ENCODE assay signal across 1 cellular context in the genomic region with DNA sequence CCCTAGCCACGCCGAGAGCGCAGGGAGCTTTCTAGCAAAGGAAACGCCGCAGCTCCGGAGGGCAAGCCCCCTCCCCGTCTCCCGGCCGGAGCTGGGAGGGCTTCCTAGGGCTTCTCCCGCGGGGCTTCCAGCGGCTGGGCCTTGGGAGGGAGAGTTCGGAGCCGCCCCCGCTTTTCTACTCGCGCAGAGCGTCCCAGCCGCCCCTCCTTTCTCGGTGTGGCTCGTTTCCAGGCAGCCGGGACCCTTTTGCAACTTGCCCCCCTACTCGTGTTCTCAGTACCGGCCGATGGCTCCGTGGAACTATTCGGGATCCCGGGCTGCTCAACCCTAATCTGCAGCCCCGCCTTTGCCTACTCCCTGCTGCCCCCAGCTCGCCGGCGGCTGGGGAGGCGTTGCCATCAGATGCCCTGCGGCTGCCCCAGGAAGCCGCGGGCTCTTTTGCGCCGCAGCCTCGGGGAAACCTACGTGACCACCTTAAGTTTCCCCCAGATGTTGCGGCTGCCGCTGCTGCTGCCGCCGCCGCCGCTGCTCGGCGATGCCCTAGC.
TF ChIP-seq lines count a peak whose summit lies in the region.

No MANE protein-coding gene starts in this region.

TF ChIP-seq in K562, 482 proteins besides CTCF, POLR2A, EP300 and RAD21 (continued from another document):
- TF ChIP-seq, protein P1, sequence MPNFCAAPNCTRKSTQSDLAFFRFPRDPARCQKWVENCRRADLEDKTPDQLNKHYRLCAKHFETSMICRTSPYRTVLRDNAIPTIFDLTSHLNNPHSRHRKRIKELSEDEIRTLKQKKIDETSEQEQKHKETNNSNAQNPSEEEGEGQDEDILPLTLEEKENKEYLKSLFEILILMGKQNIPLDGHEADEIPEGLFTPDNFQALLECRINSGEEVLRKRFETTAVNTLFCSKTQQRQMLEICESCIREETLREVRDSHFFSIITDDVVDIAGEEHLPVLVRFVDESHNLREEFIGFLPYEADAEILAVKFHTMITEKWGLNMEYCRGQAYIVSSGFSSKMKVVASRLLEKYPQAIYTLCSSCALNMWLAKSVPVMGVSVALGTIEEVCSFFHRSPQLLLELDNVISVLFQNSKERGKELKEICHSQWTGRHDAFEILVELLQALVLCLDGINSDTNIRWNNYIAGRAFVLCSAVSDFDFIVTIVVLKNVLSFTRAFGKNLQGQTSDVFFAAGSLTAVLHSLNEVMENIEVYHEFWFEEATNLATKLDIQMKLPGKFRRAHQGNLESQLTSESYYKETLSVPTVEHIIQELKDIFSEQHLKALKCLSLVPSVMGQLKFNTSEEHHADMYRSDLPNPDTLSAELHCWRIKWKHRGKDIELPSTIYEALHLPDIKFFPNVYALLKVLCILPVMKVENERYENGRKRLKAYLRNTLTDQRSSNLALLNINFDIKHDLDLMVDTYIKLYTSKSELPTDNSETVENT (CRISPR knock-in tag; IDR thresholded peaks at IDR 0.05), result no peak; the same call in 1 of the 2 replicates
- TF ChIP-seq KLF1 (tag; IDR thresholded peaks at IDR 0.05), result no peak
- TF ChIP-seq SUPT5H (IDR thresholded peaks at IDR 0.05), result peak; percentile 67
- TF ChIP-seq EWSR1 (IDR thresholded peaks at IDR 0.05; ENCODE audit: borderline replicate concordance, low read depth, partially characterized antibody), result no peak
- 0 out of 2 replicates have a peak, but pooled peaks have one; percentile 3 for TF ChIP-seq TOE1 (IDR thresholded peaks at IDR 0.05; ENCODE audit: borderline replicate concordance)
- TF ChIP-seq TOE1 (CRISPR knock-in tag; IDR thresholded peaks at IDR 0.05; ENCODE audit: borderline replicate concordance, low read depth), result no peak
- TF ChIP-seq RB1 (IDR thresholded peaks at IDR 0.05; ENCODE audit: low read depth), result peak; percentile 33; the same call in 1 of the 2 replicates
- TF ChIP-seq ZFPM2 (CRISPR knock-in tag; IDR thresholded peaks at IDR 0.05), result no peak
- TF ChIP-seq SAFB (IDR thresholded peaks at IDR 0.05; ENCODE audit: borderline replicate concordance, low read depth, low read length), result no peak
- TF ChIP-seq YY1 (IDR thresholded peaks at IDR 0.05; ENCODE audit: borderline replicate concordance in 1 of 3, control insufficient read depth in 1 of 3, extremely low read depth in 1 of 3, insufficient read depth in 3 of 3, insufficient read length in 1 of 3, insufficient replicate concordance in 2 of 3, low read depth in 1 of 3, low read length in 2 of 3), result peak in 2 of 3 experiments; percentile 19 to 41
- TF ChIP-seq LCOR (CRISPR knock-in tag; IDR thresholded peaks at IDR 0.05), result peak; percentile 49; the same call in 1 of the 2 replicates
- TF ChIP-seq KDM4B (IDR thresholded peaks at IDR 0.05; ENCODE audit: borderline replicate concordance in 2 of 2, low read depth in 1 of 2), result peak in 1 of 2 experiments; percentile 60; a peak in 1 of 4 replicates
- no peak for TF ChIP-seq BRF1 (IDR thresholded peaks at IDR 0.05; ENCODE audit: borderline replicate concordance, extremely low read depth, insufficient read length)
- TF ChIP-seq MAZ (CRISPR knock-in tag; conservative IDR thresholded peaks at IDR 0.05 in 1 of 2, IDR thresholded peaks at IDR 0.05 in 1 of 2), result peak; percentile 78 to 88
- TF ChIP-seq CHD1 (IDR thresholded peaks at IDR 0.05; ENCODE audit: low read length), result peak; percentile 87
- TF ChIP-seq GATA2 (CRISPR knock-in tag; IDR thresholded peaks at IDR 0.05), result no peak
- peak; percentile 24 for TF ChIP-seq CHD4 (IDR thresholded peaks at IDR 0.05; ENCODE audit: insufficient read depth, insufficient replicate concordance, low read depth, low read length, poor library complexity, severe bottlenecking)
- TF ChIP-seq HDAC8 (tag; IDR thresholded peaks at IDR 0.05), result no peak
- TF ChIP-seq RBM14 (IDR thresholded peaks at IDR 0.05; ENCODE audit: borderline replicate concordance, insufficient read depth, low read depth, low read length), result 0 out of 2 replicates have a peak, but pooled peaks have one; percentile 72
- TF ChIP-seq, protein P2, sequence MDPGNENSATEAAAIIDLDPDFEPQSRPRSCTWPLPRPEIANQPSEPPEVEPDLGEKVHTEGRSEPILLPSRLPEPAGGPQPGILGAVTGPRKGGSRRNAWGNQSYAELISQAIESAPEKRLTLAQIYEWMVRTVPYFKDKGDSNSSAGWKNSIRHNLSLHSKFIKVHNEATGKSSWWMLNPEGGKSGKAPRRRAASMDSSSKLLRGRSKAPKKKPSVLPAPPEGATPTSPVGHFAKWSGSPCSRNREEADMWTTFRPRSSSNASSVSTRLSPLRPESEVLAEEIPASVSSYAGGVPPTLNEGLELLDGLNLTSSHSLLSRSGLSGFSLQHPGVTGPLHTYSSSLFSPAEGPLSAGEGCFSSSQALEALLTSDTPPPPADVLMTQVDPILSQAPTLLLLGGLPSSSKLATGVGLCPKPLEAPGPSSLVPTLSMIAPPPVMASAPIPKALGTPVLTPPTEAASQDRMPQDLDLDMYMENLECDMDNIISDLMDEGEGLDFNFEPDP (CRISPR knock-in tag; IDR thresholded peaks at IDR 0.05), result peak; percentile 6; the same call in 1 of the 2 replicates
- 0 out of 2 replicates have a peak, but pooled peaks have one; percentile 14 for TF ChIP-seq FOXK1 (CRISPR knock-in tag; IDR thresholded peaks at IDR 0.05; ENCODE audit: borderline replicate concordance)
- peak; percentile 37 for TF ChIP-seq FUS (optimal IDR thresholded peaks at IDR 0.05; ENCODE audit: low read depth, low read length)
- TF ChIP-seq HMGN3 (IDR thresholded peaks at IDR 0.05; ENCODE audit: borderline replicate concordance, extremely low read depth, insufficient read length, low read depth, low read length), result no peak
- TF ChIP-seq EGR1 (conservative IDR thresholded peaks at IDR 0.05), result peak; percentile 89
- peak; percentile 42 for TF ChIP-seq POLR2B (IDR thresholded peaks at IDR 0.05; ENCODE audit: low read depth, partially characterized antibody)
- TF ChIP-seq ZSCAN29 (IDR thresholded peaks at IDR 0.05), result no peak
- peak in 1 of 2 experiments; percentile 7; a peak in 1 of 4 replicates for TF ChIP-seq NONO (IDR thresholded peaks at IDR 0.05; ENCODE audit: low read depth in 2 of 2, low read length in 1 of 2)
- TF ChIP-seq CAMTA2 (CRISPR knock-in tag; conservative IDR thresholded peaks at IDR 0.05), result no peak
- TF ChIP-seq CTBP1 (IDR thresholded peaks at IDR 0.05; ENCODE audit: borderline replicate concordance), result peak; percentile 23; the same call in 1 of the 2 replicates
- 0 out of 2 replicates have a peak, but pooled peaks have one; percentile 10 for TF ChIP-seq TRIM28 (IDR thresholded peaks at IDR 0.05)
- TF ChIP-seq ZNF324 (CRISPR knock-in tag; IDR thresholded peaks at IDR 0.05), result no peak
- TF ChIP-seq POLR2G (IDR thresholded peaks at IDR 0.05; ENCODE audit: low read depth, low read length), result peak; percentile 91
- TF ChIP-seq, protein P3, sequence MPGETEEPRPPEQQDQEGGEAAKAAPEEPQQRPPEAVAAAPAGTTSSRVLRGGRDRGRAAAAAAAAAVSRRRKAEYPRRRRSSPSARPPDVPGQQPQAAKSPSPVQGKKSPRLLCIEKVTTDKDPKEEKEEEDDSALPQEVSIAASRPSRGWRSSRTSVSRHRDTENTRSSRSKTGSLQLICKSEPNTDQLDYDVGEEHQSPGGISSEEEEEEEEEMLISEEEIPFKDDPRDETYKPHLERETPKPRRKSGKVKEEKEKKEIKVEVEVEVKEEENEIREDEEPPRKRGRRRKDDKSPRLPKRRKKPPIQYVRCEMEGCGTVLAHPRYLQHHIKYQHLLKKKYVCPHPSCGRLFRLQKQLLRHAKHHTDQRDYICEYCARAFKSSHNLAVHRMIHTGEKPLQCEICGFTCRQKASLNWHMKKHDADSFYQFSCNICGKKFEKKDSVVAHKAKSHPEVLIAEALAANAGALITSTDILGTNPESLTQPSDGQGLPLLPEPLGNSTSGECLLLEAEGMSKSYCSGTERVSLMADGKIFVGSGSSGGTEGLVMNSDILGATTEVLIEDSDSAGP (CRISPR knock-in tag; IDR thresholded peaks at IDR 0.05), result 0 out of 2 replicates have a peak, but pooled peaks have one; percentile 17
- TF ChIP-seq, protein P4, sequence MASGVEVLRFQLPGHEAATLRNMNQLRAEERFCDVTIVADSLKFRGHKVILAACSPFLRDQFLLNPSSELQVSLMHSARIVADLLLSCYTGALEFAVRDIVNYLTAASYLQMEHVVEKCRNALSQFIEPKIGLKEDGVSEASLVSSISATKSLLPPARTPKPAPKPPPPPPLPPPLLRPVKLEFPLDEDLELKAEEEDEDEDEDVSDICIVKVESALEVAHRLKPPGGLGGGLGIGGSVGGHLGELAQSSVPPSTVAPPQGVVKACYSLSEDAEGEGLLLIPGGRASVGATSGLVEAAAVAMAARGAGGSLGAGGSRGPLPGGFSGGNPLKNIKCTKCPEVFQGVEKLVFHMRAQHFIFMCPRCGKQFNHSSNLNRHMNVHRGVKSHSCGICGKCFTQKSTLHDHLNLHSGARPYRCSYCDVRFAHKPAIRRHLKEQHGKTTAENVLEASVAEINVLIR (CRISPR knock-in tag; IDR thresholded peaks at IDR 0.05), result no peak
- TF ChIP-seq KLF10 (CRISPR knock-in tag; IDR thresholded peaks at IDR 0.05), result no peak
- peak; percentile 84 for TF ChIP-seq PCBP1 (IDR thresholded peaks at IDR 0.05; ENCODE audit: low read depth, low read length, poor library complexity, severe bottlenecking)
- TF ChIP-seq RBM22 (IDR thresholded peaks at IDR 0.05; ENCODE audit: low read depth, low read length, poor library complexity, severe bottlenecking), result peak; percentile 85
- TF ChIP-seq NFIC (IDR thresholded peaks at IDR 0.05), result peak; percentile 50; the same call in 1 of the 2 replicates
- TF ChIP-seq, protein P5, sequence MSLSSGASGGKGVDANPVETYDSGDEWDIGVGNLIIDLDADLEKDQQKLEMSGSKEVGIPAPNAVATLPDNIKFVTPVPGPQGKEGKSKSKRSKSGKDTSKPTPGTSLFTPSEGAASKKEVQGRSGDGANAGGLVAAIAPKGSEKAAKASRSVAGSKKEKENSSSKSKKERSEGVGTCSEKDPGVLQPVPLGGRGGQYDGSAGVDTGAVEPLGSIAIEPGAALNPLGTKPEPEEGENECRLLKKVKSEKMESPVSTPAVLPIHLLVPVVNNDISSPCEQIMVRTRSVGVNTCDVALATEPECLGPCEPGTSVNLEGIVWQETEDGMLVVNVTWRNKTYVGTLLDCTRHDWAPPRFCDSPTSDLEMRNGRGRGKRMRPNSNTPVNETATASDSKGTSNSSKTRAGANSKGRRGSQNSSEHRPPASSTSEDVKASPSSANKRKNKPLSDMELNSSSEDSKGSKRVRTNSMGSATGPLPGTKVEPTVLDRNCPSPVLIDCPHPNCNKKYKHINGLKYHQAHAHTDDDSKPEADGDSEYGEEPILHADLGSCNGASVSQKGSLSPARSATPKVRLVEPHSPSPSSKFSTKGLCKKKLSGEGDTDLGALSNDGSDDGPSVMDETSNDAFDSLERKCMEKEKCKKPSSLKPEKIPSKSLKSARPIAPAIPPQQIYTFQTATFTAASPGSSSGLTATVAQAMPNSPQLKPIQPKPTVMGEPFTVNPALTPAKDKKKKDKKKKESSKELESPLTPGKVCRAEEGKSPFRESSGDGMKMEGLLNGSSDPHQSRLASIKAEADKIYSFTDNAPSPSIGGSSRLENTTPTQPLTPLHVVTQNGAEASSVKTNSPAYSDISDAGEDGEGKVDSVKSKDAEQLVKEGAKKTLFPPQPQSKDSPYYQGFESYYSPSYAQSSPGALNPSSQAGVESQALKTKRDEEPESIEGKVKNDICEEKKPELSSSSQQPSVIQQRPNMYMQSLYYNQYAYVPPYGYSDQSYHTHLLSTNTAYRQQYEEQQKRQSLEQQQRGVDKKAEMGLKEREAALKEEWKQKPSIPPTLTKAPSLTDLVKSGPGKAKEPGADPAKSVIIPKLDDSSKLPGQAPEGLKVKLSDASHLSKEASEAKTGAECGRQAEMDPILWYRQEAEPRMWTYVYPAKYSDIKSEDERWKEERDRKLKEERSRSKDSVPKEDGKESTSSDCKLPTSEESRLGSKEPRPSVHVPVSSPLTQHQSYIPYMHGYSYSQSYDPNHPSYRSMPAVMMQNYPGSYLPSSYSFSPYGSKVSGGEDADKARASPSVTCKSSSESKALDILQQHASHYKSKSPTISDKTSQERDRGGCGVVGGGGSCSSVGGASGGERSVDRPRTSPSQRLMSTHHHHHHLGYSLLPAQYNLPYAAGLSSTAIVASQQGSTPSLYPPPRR (CRISPR knock-in tag; IDR thresholded peaks at IDR 0.05; ENCODE audit: borderline replicate concordance), result peak; percentile 21; the same call in 1 of the 2 replicates
- TF ChIP-seq, protein P6, sequence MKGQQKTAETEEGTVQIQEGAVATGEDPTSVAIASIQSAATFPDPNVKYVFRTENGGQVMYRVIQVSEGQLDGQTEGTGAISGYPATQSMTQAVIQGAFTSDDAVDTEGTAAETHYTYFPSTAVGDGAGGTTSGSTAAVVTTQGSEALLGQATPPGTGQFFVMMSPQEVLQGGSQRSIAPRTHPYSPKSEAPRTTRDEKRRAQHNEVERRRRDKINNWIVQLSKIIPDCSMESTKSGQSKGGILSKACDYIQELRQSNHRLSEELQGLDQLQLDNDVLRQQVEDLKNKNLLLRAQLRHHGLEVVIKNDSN (CRISPR knock-in tag; IDR thresholded peaks at IDR 0.05), result no peak
- no peak; the same call in 1 of the 2 replicates for TF ChIP-seq ZNF695 (CRISPR knock-in tag; IDR thresholded peaks at IDR 0.05)
- TF ChIP-seq, protein P7, sequence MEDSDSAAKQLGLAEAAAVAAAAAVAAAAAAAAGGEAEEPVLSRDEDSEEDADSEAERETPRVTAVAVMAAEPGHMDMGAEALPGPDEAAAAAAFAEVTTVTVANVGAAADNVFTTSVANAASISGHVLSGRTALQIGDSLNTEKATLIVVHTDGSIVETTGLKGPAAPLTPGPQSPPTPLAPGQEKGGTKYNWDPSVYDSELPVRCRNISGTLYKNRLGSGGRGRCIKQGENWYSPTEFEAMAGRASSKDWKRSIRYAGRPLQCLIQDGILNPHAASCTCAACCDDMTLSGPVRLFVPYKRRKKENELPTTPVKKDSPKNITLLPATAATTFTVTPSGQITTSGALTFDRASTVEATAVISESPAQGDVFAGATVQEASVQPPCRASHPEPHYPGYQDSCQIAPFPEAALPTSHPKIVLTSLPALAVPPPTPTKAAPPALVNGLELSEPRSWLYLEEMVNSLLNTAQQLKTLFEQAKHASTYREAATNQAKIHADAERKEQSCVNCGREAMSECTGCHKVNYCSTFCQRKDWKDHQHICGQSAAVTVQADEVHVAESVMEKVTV (CRISPR knock-in tag; IDR thresholded peaks at IDR 0.05), result 0 out of 2 replicates have a peak, but pooled peaks have one; percentile 33
